8 cellular contexts compared by ENCODE assay signal in the genomic region with DNA sequence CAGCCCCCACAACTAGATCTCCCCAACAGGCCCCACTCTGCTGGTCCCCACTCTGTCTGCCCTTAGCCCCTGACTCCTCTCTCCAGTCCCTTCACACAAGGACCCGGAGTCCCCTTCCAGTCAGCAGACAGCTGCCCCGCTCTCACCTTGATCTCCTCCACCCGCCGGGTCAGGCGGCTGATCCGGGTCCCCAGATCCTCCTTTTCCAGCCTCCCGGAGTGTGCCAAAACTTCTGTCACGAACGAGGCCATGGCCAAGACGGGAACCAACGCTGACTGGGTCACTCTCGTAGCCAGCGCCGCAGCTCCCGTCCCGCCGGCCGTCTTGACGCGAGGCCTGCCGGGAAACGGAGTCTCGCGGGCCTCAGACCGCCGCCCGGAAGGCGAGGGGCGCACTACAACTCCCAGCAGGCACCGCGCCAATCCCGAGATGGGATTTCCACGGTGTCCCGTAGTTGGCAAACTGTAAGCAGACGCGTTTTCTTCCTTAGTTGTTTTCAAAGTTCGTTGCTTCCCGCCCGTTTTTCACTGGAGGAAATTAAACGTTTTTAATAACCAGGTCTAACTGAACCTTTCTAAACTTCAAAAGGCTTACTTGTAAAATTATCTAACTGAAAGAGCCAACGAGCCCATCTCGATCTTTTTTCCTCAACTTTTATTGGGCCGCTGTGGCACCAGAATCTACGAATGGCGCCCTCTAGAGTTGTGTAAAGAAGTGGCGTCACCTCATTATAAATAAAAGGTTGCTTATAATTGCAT.
DNase-seq lines count a peak whose midpoint lies in the region; ATAC-seq lines count a peak whose summit lies in the region.

TSS of gene ZW10 (minus strand) at position 277 of the 758 bp plus-strand sequence. CDS start at position 251, 26 bp downstream.

- DNase-seq in CD1c-positive myeloid dendritic cell (ENCODE audit: extremely low spot score) (peak; percentile 98), NCI-H748 (lab: John Stamatoyannopoulos, UW; ENCODE audit: unreplicated experiment) (peak; percentile 92), dedifferentiated amniotic fluid mesenchymal stem cell (ENCODE audit: extremely low spot score) (peak; percentile 98), left kidney (ENCODE audit: low read depth, low spot score) (peak; percentile 99)
- DNase-seq in activated CD4-positive, alpha-beta T cell treated with anti-CD3 and anti-CD28 coated beads, Interleukin-2, amount 50 U/mL, for 1 hour: peak; percentile 91
- DNase-seq in stimulated activated CD4-positive, alpha-beta T cell treated with anti-CD3 and anti-CD28 coated beads, Interleukin-2, amount 100 ng/mL, for 24 hours: peak; percentile 92 to 94

- ATAC-seq in GM19372 (IDR thresholded peaks at IDR 0.05; ENCODE audit: low read depth, unreplicated experiment): peak; percentile 98
- peak; percentile 89 for ATAC-seq in HG03558 (IDR thresholded peaks at IDR 0.05; ENCODE audit: extremely low read depth, unreplicated experiment)

Comparison
In these comparisons a context has a peak if more than half of its experiments do, and no peak if none do; other contexts are left out.
1. Peak in every context shown above with its lines: DNase-seq and ATAC-seq.